8 cellular contexts compared by ENCODE assay signal in genomic region chr11:75706260-75706729, GRCh38. TPM values are rescaled to one million over a fixed set of nuclear protein-coding genes. Genes with fewer than 3 reads are reported as not detected.
A peak's percentile ranks its signal among the peaks of the same experiment; 100 is the strongest.
DNase-seq lines count a peak whose midpoint lies in the region; ATAC-seq and TF ChIP-seq lines count a peak whose summit lies in the region.

No MANE protein-coding gene starts in this region.

- 3 to 5% (median 5%) methylated on average over 7 to 17 of the region's 17 CpGs for WGBS in adrenal gland, 4 donors

- H3K27ac ChIP-seq in 22Rv1 (no peak overlapping the region), adrenal gland (no peak overlapping the region), left ventricle myocardium inferior (replicated peaks) (no peak overlapping the region)

- no peak for TF ChIP-seq POLR2A in adrenal gland (IDR thresholded peaks at IDR 0.05)

- intact Hi-C loops in adrenal gland (cut with DNase I): no loop called here
- intact Hi-C loops in left ventricle myocardium inferior (cut with micrococcal nuclease): no loop called here

- ATAC-seq in GM19397 (IDR thresholded peaks at IDR 0.05; ENCODE audit: unreplicated experiment): no peak

- no peak overlapping the region for H3K4me3 ChIP-seq in adrenal gland
- H3K4me3 ChIP-seq in left ventricle myocardium inferior: no peak overlapping the region

- no peaks in the 10 kb centered on the region for H3K27me3 ChIP-seq in adrenal gland
- no peaks in the 10 kb centered on the region for H3K27me3 ChIP-seq in left ventricle myocardium inferior (ENCODE audit: low read depth)

- TF ChIP-seq CTCF in 22Rv1 (IDR thresholded peaks at IDR 0.05) (peak; percentile 98), GM13977 (IDR thresholded peaks at IDR 0.05; ENCODE audit: extremely low read depth, insufficient read depth, missing control alignments) (peak; percentile 98), adrenal gland (IDR thresholded peaks at IDR 0.05) (peak; percentile 77 to 98 (median 91)), left ventricle myocardium inferior (IDR thresholded peaks at IDR 0.05; ENCODE audit: borderline replicate concordance) (peak; percentile 95)

- peaks cover 3 to 5% of the 10 kb centered on the region in 2 donors for H3K4me1 ChIP-seq in adrenal gland (replicated peaks in 1 of 2)
- peaks cover 4% of the 10 kb centered on the region for H3K4me1 ChIP-seq in left ventricle myocardium inferior

- DNase-seq in GM13977 (ENCODE audit: low spot score) (peak; percentile 81), NCI-H1105 (lab: John Stamatoyannopoulos, UW) (peak; percentile 67), SW480 (ENCODE audit: low spot score) (peak; percentile 77), adrenal gland (peak; percentile 61 to 82 (median 74)), left ventricle myocardium inferior (peak; percentile 68), retina (peak; percentile 86)

- in situ Hi-C loops in GM13977 (cut with MboI; ENCODE audit: low pct_unique_long_range_greater_than_20kb, low sequenced_read_pairs, unreplicated experiment): loop anchor here (25.0 kb wide), 2 partner anchors 431 to 606 kb away; no protein-coding TSS in a partner anchor

- H3K9me3 ChIP-seq in adrenal gland (replicated peaks in 1 of 3) (no peaks in the 10 kb centered on the region), left ventricle myocardium inferior (replicated peaks) (peaks cover 6% of the 10 kb centered on the region)

- H3K36me3 ChIP-seq in adrenal gland (replicated peaks in 1 of 2): no peaks in the 10 kb centered on the region
- H3K36me3 ChIP-seq in left ventricle myocardium inferior: no peaks in the 10 kb centered on the region

RNA-seq across cellular contexts. Expression of gene MOGAT2, which starts 11.3 kb away (rescaled TPM):
- total RNA-seq in adrenal gland (under 1 TPM in 2 of 8 donors, not detected in 6; 0.11 to 0.14 TPM), left ventricle myocardium inferior (not detected)
- under 1 TPM in 2 of 3 donors, not detected in 1; 0.16 to 0.34 TPM for polyA plus RNA-seq in adrenal gland

RNA-seq across cellular contexts. Expression of gene MAP6, which starts 37.5 kb away (rescaled TPM):
- total RNA-seq in adrenal gland: 10 to 100 TPM; 11.4 to 56.0 (median 20.9) TPM
- polyA plus RNA-seq in adrenal gland: 10 to 100 TPM; 28.6 to 34.8 (median 33.1) TPM
- 5.7 TPM for total RNA-seq in left ventricle myocardium inferior
